Comparison of ENCODE assay signal across 23 cellular contexts in the genomic region with DNA sequence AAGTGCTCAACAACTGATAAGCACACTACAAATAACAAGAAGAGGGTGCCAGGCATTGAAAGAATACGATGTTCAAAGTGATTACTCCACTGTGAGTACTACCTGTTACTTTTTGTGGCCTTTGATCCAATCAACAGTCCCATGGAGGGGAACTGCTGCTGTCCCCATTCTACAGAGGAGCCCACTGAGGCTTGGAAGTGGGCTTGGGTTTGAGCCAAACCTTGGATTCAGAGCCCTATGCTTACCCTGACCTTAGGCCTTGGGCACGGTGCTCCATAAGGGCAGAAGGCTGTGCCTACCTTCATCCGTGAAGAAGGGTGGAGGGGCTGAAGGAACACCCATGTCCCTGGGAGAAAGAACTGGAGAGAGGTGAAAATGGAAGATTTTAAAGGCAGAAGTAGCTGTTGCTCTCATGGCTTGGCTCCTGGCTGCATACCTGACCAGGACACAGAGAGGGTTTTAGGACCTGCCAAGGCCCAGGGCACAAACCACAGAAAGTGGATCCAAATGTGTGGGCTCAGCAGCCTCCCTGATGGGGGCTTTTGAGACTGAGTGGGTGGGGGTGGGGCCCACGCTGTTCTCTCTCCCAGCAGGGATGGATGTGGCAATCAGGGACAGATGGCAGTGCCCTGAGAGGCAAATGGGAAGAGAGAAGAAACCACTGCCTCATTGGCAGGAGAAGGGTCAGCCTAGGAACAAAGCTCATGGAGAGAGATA. TPM values are rescaled to one million over a fixed set of nuclear protein-coding genes. Genes with fewer than 3 reads are reported as not detected.
"Had no signal": no experiment of that assay in that cellular context is flagged by ENCODE, and none has a peak within 500 bp of the region (broad histone marks: within the 10 kb centered on the region; RNA-seq: fewer than 3 reads in every experiment).

No MANE protein-coding gene starts in this region.

- ATAC-seq: activated CD8-positive, alpha-beta memory T cell treated with anti-CD3 and anti-CD28 coated beads, Interleukin-2, amount 10 ng/mL, durations not matched to agents 7 days and 5 days; heart right ventricle; left lung had no signal

- H3K9me3 ChIP-seq: ascending aorta, heart right ventricle, left lung, ovary, stomach, thoracic aorta had no signal

- H3K27ac ChIP-seq: ascending aorta, cardiac muscle cell, coronary artery, heart right ventricle, left lung, ovary, stomach, thoracic aorta had no signal

- H3K4me3 ChIP-seq: ascending aorta, cardiac muscle cell, coronary artery, heart right ventricle, left lung, ovary, stomach, thoracic aorta had no signal

- FAIRE-seq: frontal cortex had no signal

- H3K36me3 ChIP-seq: ascending aorta, cardiac muscle cell, heart right ventricle, left lung, ovary, stomach, thoracic aorta had no signal

- DNase-seq: activated CD4-positive, alpha-beta T cell treated with anti-CD3 and anti-CD28 coated beads for 1 hour; activated CD4-positive, alpha-beta T cell treated with anti-CD3 and anti-CD28 coated beads, Interleukin-2, amount 50 U/mL, for 48 hours; activated CD8-positive, alpha-beta memory T cell treated with anti-CD3 and anti-CD28 coated beads, Interleukin-2, amount 10 ng/mL, durations not matched to agents 7 days and 5 days; activated gamma-delta T cell treated with Interleukin-2 at 50 U/mL for 16 hours; activated T-cell treated with anti-CD3 and anti-CD28 coated beads, Interleukin-2, amount 50 U/mL, for 24 hours; effector CD4-positive, alpha-beta T cell; heart right ventricle; islet precursor cell; left lung; ovary; stimulated activated CD4-positive, alpha-beta T cell treated with anti-CD3 and anti-CD28 coated beads, Interleukin-15, amount 100 ng/mL, for 24 hours; stimulated activated CD4-positive, alpha-beta T cell treated with anti-CD3 and anti-CD28 coated beads, Interleukin-4, amount 100 ng/mL, for 24 hours; stomach had no signal

- H3K27me3 ChIP-seq: ascending aorta, ovary had no signal

RNA-seq across cellular contexts. Expression of gene TIFAB, which starts 34.7 kb away (rescaled TPM):
- total RNA-seq: activated CD8-positive, alpha-beta memory T cell treated with anti-CD3 and anti-CD28 coated beads, Interleukin-2, amount 10 ng/mL, durations not matched to agents 7 days and 5 days; ascending aorta; cardiac muscle cell; fibroblast of lung; frontal cortex; stomach; T-helper 2 cell treated with Interferon-gamma antibody and Interleukin-4, amounts not matched to agents 100 ng/mL and 5 ng/mL, for 36 hours; thoracic aorta; ureter had no signal

RNA-seq across cellular contexts. Expression of gene DCANP1, which starts 39.7 kb away (rescaled TPM):
- total RNA-seq: activated CD8-positive, alpha-beta memory T cell treated with anti-CD3 and anti-CD28 coated beads, Interleukin-2, amount 10 ng/mL, durations not matched to agents 7 days and 5 days; ascending aorta; cardiac muscle cell; fibroblast of lung; frontal cortex; heart right ventricle; skeletal muscle tissue; T-helper 2 cell treated with Interferon-gamma antibody and Interleukin-4, amounts not matched to agents 100 ng/mL and 5 ng/mL, for 36 hours; thoracic aorta; ureter had no signal

RNA-seq across cellular contexts. Expression of gene NEUROG1, which starts 48.9 kb away (rescaled TPM):
- total RNA-seq: activated CD8-positive, alpha-beta memory T cell treated with anti-CD3 and anti-CD28 coated beads, Interleukin-2, amount 10 ng/mL, durations not matched to agents 7 days and 5 days; ascending aorta; cardiac muscle cell; fibroblast of lung; heart right ventricle; left lung; mucosa of gallbladder; ovary; skeletal muscle tissue; stomach; T-helper 2 cell treated with Interferon-gamma antibody and Interleukin-4, amounts not matched to agents 100 ng/mL and 5 ng/mL, for 36 hours; thoracic aorta; ureter had no signal
